15 cellular contexts compared by ENCODE assay signal in genomic region chrX:112867570-112867969, GRCh38. TPM values are rescaled to one million over a fixed set of nuclear protein-coding genes. Genes with fewer than 3 reads are reported as not detected.
DNase-seq lines count a peak whose midpoint lies in the region; ATAC-seq, FAIRE-seq and TF ChIP-seq lines count a peak whose summit lies in the region.
"Had no signal": no experiment of that assay in that cellular context is flagged by ENCODE, and none has a peak within 500 bp of the region (broad histone marks: within the 10 kb centered on the region; RNA-seq: fewer than 3 reads in every experiment).

No MANE protein-coding gene starts in this region.

- H3K4me3 ChIP-seq in A549, result no peak overlapping the region
- H3K4me3 ChIP-seq: ascending aorta had no signal

- H3K36me3 Mint-ChIP-seq in T-helper 17 cell (ENCODE audit: low read depth), result no peaks in the 10 kb centered on the region
- H3K36me3 Mint-ChIP-seq: CD14-positive monocyte had no signal

- FAIRE-seq in A549 (lab: Jason Lieb, UNC), result peak; percentile 13

- TF ChIP-seq POLR2A in A549 (IDR thresholded peaks at IDR 0.05; ENCODE audit: low read length), result no peak

- peak in 1 of 2 experiments; percentile 61; a peak in 3 of 6 replicates for ATAC-seq in A549
- peak; percentile 88 for ATAC-seq in GM18909 (IDR thresholded peaks at IDR 0.05; ENCODE audit: poor library complexity, unreplicated experiment)
- ATAC-seq in HG03025 (IDR thresholded peaks at IDR 0.05; ENCODE audit: low FRiP score, unreplicated experiment), result peak; percentile 66
- no peak for ATAC-seq in T-helper 17 cell
- no peak for ATAC-seq in HG02840 (IDR thresholded peaks at IDR 0.05; ENCODE audit: low FRiP score, unreplicated experiment)
- ATAC-seq: left cardiac atrium had no signal

- H3K4me3 Mint-ChIP-seq in T-helper 17 cell, result peak overlapping the region; percentile 37
- H3K4me3 Mint-ChIP-seq: activated CD4-positive, alpha-beta memory T cell treated with anti-CD3 and anti-CD28 coated beads, Interleukin-2, amount 10 ng/mL, durations not matched to agents 7 days and 5 days; CD14-positive monocyte had no signal

- POLR2A ChIA-PET in A549 (lab: Yijun Ruan, JAX), result no interaction called here

- no peak for TF ChIP-seq EP300 in A549 (IDR thresholded peaks at IDR 0.05)

- in situ Hi-C loops in KBM-7 (cut with MboI; ENCODE audit: low pct_unique_long_range_greater_than_20kb, low sequenced_read_pairs), result no loop called here

- no peaks in the 10 kb centered on the region for H3K4me1 Mint-ChIP-seq in T-helper 17 cell
- H3K4me1 Mint-ChIP-seq: activated CD4-positive, alpha-beta memory T cell treated with anti-CD3 and anti-CD28 coated beads, Interleukin-2, amount 10 ng/mL, durations not matched to agents 7 days and 5 days; CD14-positive monocyte had no signal

- WGBS in A549 (ENCODE audit: missing lambda C conversion rate), result 0% methylated on average over 2 of the region's 2 CpGs

- peaks cover 6% of the 10 kb centered on the region for H3K27me3 Mint-ChIP-seq in T-helper 17 cell
- H3K27me3 Mint-ChIP-seq: activated CD4-positive, alpha-beta memory T cell treated with anti-CD3 and anti-CD28 coated beads, Interleukin-2, amount 10 ng/mL, durations not matched to agents 7 days and 5 days had no signal

- H3K4me1 ChIP-seq in A549, result no peaks in the 10 kb centered on the region
- H3K4me1 ChIP-seq: ascending aorta had no signal

- no peak overlapping the region for H3K27ac Mint-ChIP-seq in T-helper 17 cell
- H3K27ac Mint-ChIP-seq: activated CD4-positive, alpha-beta memory T cell treated with anti-CD3 and anti-CD28 coated beads, Interleukin-2, amount 10 ng/mL, durations not matched to agents 7 days and 5 days; CD14-positive monocyte had no signal

- DNase-seq in A549 (ENCODE audit: low read depth in 1 of 2, low spot score in 1 of 2) (no peak), T-helper 17 cell (no peak), KBM-7 (no peak), cerebellar nuclear complex (lab: John Stamatoyannopoulos, UW) (no peak), AG08396 (ENCODE audit: low spot score) (no peak)
- DNase-seq: activated CD4-positive, alpha-beta memory T cell treated with anti-CD3 and anti-CD28 coated beads, Interleukin-2, amount 10 ng/mL, durations not matched to agents 7 days and 5 days; left cardiac atrium; NCI-H1930; SHP77 treated with DMSO at 0.1 percent for 48 hours had no signal

- H3K9me3 ChIP-seq in A549, result no peaks in the 10 kb centered on the region
- no peaks in the 10 kb centered on the region for H3K9me3 ChIP-seq in T-helper 17 cell (ENCODE audit: control insufficient read depth, low read length, poor library complexity, severe bottlenecking)
- H3K9me3 ChIP-seq: ascending aorta had no signal

- H3K4me2 ChIP-seq in A549, result no peak overlapping the region

- no peak for TF ChIP-seq CTCF in A549 (IDR thresholded peaks at IDR 0.05)

- CTCF ChIA-PET in A549 (lab: Yijun Ruan, JAX), result no interaction called here

- no peak for TF ChIP-seq RAD21 in A549 (conservative IDR thresholded peaks at IDR 0.05 in 1 of 2, IDR thresholded peaks at IDR 0.05 in 1 of 2)

- no peak overlapping the region for H3K27ac ChIP-seq in A549
- H3K27ac ChIP-seq: ascending aorta, epithelial cell of prostate had no signal

TF ChIP-seq in A549, 52 proteins besides CTCF, POLR2A, EP300 and RAD21:
- TF ChIP-seq ZNF302 (CRISPR knock-in tag; IDR thresholded peaks at IDR 0.05) (no peak), RARB (CRISPR knock-in tag; IDR thresholded peaks at IDR 0.05) (no peak), USF2 (IDR thresholded peaks at IDR 0.05) (no peak), ZC3H11A (IDR thresholded peaks at IDR 0.05) (no peak), ESRRA (IDR thresholded peaks at IDR 0.05; ENCODE audit: borderline replicate concordance, low read length) (no peak), CEBPB (IDR thresholded peaks at IDR 0.05) (no peak), RFX5 (IDR thresholded peaks at IDR 0.05) (no peak), GATA3 (IDR thresholded peaks at IDR 0.05; ENCODE audit: borderline replicate concordance) (no peak), EHMT2 (IDR thresholded peaks at IDR 0.05; ENCODE audit: low read depth) (no peak), NR3C1 (IDR thresholded peaks at IDR 0.05) (no peak), PHF8 (IDR thresholded peaks at IDR 0.05; ENCODE audit: borderline replicate concordance, low read depth) (no peak), ATOH8 (CRISPR knock-in tag; IDR thresholded peaks at IDR 0.05; ENCODE audit: low read depth) (no peak), JUN (IDR thresholded peaks at IDR 0.05) (no peak), CHD2 (IDR thresholded peaks at IDR 0.05; ENCODE audit: low read length, partially characterized antibody) (no peak), RCOR1 (IDR thresholded peaks at IDR 0.05; ENCODE audit: low read depth, low read length) (no peak)
- TF ChIP-seq, protein P1, sequence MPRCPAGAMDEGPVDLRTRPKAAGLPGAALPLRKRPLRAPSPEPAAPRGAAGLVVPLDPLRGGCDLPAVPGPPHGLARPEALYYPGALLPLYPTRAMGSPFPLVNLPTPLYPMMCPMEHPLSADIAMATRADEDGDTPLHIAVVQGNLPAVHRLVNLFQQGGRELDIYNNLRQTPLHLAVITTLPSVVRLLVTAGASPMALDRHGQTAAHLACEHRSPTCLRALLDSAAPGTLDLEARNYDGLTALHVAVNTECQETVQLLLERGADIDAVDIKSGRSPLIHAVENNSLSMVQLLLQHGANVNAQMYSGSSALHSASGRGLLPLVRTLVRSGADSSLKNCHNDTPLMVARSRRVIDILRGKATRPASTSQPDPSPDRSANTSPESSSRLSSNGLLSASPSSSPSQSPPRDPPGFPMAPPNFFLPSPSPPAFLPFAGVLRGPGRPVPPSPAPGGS (IDR thresholded peaks at IDR 0.05), result no peak
- TF ChIP-seq, protein P2, sequence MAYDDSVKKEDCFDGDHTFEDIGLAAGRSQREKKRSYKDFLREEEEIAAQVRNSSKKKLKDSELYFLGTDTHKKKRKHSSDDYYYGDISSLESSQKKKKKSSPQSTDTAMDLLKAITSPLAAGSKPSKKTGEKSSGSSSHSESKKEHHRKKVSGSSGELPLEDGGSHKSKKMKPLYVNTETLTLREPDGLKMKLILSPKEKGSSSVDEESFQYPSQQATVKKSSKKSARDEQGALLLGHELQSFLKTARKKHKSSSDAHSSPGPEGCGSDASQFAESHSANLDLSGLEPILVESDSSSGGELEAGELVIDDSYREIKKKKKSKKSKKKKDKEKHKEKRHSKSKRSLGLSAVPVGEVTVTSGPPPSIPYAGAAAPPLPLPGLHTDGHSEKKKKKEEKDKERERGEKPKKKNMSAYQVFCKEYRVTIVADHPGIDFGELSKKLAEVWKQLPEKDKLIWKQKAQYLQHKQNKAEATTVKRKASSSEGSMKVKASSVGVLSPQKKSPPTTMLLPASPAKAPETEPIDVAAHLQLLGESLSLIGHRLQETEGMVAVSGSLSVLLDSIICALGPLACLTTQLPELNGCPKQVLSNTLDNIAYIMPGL (CRISPR knock-in tag; IDR thresholded peaks at IDR 0.05; ENCODE audit: borderline replicate concordance), result no peak

RNA-seq across cellular contexts. Expression of gene AMOT, which starts 26.9 kb away (rescaled TPM):
- polyA plus RNA-seq in A549 (2011; rRNA removed) (0.03 and 0.07 TPM in 2 replicates), A549 (2017; fragmentation: RNase III; extraction: RNeasy Plus Mini Kit Qiagen cat#74134 plus additional on column Dnase treatment) (0.03 to 0.07 TPM (median 0.05 TPM) in 3 replicates)
- not detected in 2 replicates for polyA plus RNA-seq in A549 (2012; cell fraction: cytosol; rRNA removed)
- polyA plus RNA-seq in A549 (2012; cell fraction: nucleus; rRNA removed), result 0.02 and 0.04 TPM in 2 replicates
- polyA minus RNA-seq in A549 (2011; rRNA and poly(A)+ RNA removed), result 0.10 and 0.17 TPM in 2 replicates
- 1 to 10 TPM; 1.4 to 2.7 TPM for total RNA-seq in T-helper 17 cell

Comparison
In these comparisons a context has a peak if more than half of its experiments do, and no peak if none do; other contexts are left out.
1. ATAC-seq: peak in GM18909 (single experiment) and HG03025 (single experiment); none in T-helper 17 cell (single experiment) and HG02840 (single experiment).